In the genomic region with DNA sequence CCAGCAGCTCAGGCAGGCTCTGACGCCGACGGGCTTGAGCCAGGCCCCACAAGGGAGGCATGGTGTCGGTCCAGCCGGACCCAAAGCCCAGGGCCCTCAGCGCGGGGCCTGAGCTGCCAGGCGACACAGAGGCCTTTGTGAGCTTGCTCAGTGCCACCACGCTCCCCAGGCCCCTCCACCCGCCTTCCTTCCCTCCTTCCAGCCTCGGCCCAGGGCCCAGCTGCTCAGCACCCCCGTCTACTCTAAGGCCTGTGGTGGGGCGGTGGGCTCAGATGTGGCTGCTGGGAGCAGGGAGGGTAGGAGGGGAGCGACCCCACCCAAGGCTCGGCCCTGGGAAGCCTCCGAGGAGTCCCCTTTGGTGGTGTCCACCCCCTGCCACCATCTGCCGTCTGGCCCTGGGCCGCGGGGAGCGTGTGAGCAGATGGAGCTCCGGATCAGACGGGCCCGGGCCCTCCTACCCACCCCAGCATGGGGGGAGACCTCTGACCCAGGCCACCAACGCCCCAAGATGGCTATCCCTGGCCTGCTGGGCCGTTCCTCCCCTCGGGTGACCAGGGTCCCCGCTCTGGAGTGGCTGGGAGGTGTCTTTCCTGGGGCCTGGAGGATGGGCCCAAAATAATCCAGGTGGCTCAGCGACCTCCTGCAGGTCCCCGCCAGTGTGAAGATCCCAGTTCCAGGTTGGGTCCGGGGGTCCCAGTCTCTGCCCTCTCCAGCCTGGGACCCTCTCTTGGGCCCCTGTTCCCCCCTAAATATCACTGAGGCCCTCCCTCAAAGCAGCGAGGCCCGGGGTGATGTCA, we compare ENCODE assay signal across 10 cellular contexts. TPM values are rescaled to one million over a fixed set of nuclear protein-coding genes. Genes with fewer than 3 reads are reported as not detected.
DNase-seq lines count a peak whose midpoint lies in the region; ATAC-seq and TF ChIP-seq lines count a peak whose summit lies in the region.
"Had no signal": no experiment of that assay in that cellular context is flagged by ENCODE, and none has a peak within 500 bp of the region (broad histone marks: within the 10 kb centered on the region; RNA-seq: fewer than 3 reads in every experiment).

No MANE protein-coding gene starts in this region.

- DNase-seq in Caco-2 (no peak), head of caudate nucleus (peak; percentile 65 to 91 (median 82)), putamen (ENCODE audit: low spot score) (peak; percentile 85), germinal center (ENCODE audit: low spot score) (no peak), dermis blood vessel endothelial cell (no peak), NCI-H187 (lab: John Stamatoyannopoulos, UW) (no peak)
- no peak for DNase-seq in activated CD4-positive, alpha-beta memory T cell treated with anti-CD3 and anti-CD28 coated beads, Interleukin-2, amount 10 ng/mL, durations not matched to agents 7 days and 5 days
- DNase-seq: NCI-H1105 had no signal

- peaks cover 1% of the 10 kb centered on the region for H3K36me3 ChIP-seq in Caco-2 (ENCODE audit: control insufficient read depth, insufficient read depth, low read length)

- no peaks in the 10 kb centered on the region for H3K27me3 ChIP-seq in Caco-2 (replicated peaks; ENCODE audit: control insufficient read depth, insufficient read depth, low read length)

- POLR2A ChIA-PET in Caco-2 (lab: Charles Lee), result interaction anchor here (0.6 kb wide), 1 partner anchor 1757 kb away, joined by 7 read pairs; no protein-coding TSS in a partner anchor
- POLR2A ChIA-PET in activated CD4-positive, alpha-beta memory T cell treated with anti-CD3 and anti-CD28 coated beads, Interleukin-2, amount 10 ng/mL, durations not matched to agents 7 days and 5 days (lab: Charles Lee), result interaction anchor here (0.9 to 1.4 kb wide), 2 partner anchors 14 to 88 kb away, joined by 3 to 4 read pairs; a partner anchor contains a TSS

- H3K4me1 Mint-ChIP-seq in Caco-2 (ENCODE audit: low read depth, unreplicated experiment), result no peaks in the 10 kb centered on the region
- peaks cover 47% of the 10 kb centered on the region for H3K4me1 Mint-ChIP-seq in activated CD4-positive, alpha-beta memory T cell treated with anti-CD3 and anti-CD28 coated beads, Interleukin-2, amount 10 ng/mL, durations not matched to agents 7 days and 5 days

- BruUV-seq in Caco-2 (replicated peaks; lab: Mats Ljungman, UMichigan), result no TSS peak

- H3K4me3 ChIP-seq in Caco-2 (ENCODE audit: low read depth, low read length), result no peak overlapping the region

- no peak for TF ChIP-seq CTCF in Caco-2 (IDR thresholded peaks at IDR 0.05; ENCODE audit: insufficient read depth in 1 of 2, low read depth in 1 of 2, low read length in 1 of 2, severe bottlenecking in 1 of 2, unreplicated experiment in 1 of 2)

- no peaks in the 10 kb centered on the region for H3K9me3 ChIP-seq in Caco-2

- no peaks in the 10 kb centered on the region for H3K27me3 Mint-ChIP-seq in Caco-2 (ENCODE audit: insufficient read depth, unreplicated experiment)
- H3K27me3 Mint-ChIP-seq in activated CD4-positive, alpha-beta memory T cell treated with anti-CD3 and anti-CD28 coated beads, Interleukin-2, amount 10 ng/mL, durations not matched to agents 7 days and 5 days, result no peaks in the 10 kb centered on the region
- H3K27me3 Mint-ChIP-seq: brain had no signal

- H3K27ac Mint-ChIP-seq in Caco-2 (ENCODE audit: unreplicated experiment), result peak overlapping the region; percentile 8
- H3K27ac Mint-ChIP-seq in activated CD4-positive, alpha-beta memory T cell treated with anti-CD3 and anti-CD28 coated beads, Interleukin-2, amount 10 ng/mL, durations not matched to agents 7 days and 5 days, result peak overlapping the region; percentile 26

- no peak for ATAC-seq in GM19455 (IDR thresholded peaks at IDR 0.05; ENCODE audit: unreplicated experiment)

- H3K36me3 Mint-ChIP-seq in Caco-2 (ENCODE audit: insufficient read depth, unreplicated experiment), result peaks cover 70% of the 10 kb centered on the region
- H3K36me3 Mint-ChIP-seq in activated CD4-positive, alpha-beta memory T cell treated with anti-CD3 and anti-CD28 coated beads, Interleukin-2, amount 10 ng/mL, durations not matched to agents 7 days and 5 days (ENCODE audit: low read depth), result peaks cover 42% of the 10 kb centered on the region

- no peak overlapping the region for H3K4me3 Mint-ChIP-seq in Caco-2 (ENCODE audit: unreplicated experiment)
- H3K4me3 Mint-ChIP-seq in activated CD4-positive, alpha-beta memory T cell treated with anti-CD3 and anti-CD28 coated beads, Interleukin-2, amount 10 ng/mL, durations not matched to agents 7 days and 5 days, result no peak overlapping the region
- H3K4me3 Mint-ChIP-seq: brain had no signal

- intact Hi-C loops in Caco-2 (cut with micrococcal nuclease; ENCODE audit: unreplicated experiment), result no loop called here
- intact Hi-C loops in head of caudate nucleus (cut with DNase I), result no loop called here

- CTCF ChIA-PET in Caco-2 (lab: Charles Lee), result interaction anchor here (0.7 to 0.8 kb wide), 2 partner anchors 128 to 293 kb away, joined by 3 to 6 read pairs; no protein-coding TSS in a partner anchor
- CTCF ChIA-PET in activated CD4-positive, alpha-beta memory T cell treated with anti-CD3 and anti-CD28 coated beads, Interleukin-2, amount 10 ng/mL, durations not matched to agents 7 days and 5 days (lab: Charles Lee), result no interaction called here

- peaks cover 43% of the 10 kb centered on the region for H3K4me1 ChIP-seq in Caco-2

- H3K9me3 Mint-ChIP-seq in Caco-2 (ENCODE audit: unreplicated experiment), result no peaks in the 10 kb centered on the region
- no peaks in the 10 kb centered on the region for H3K9me3 Mint-ChIP-seq in activated CD4-positive, alpha-beta memory T cell treated with anti-CD3 and anti-CD28 coated beads, Interleukin-2, amount 10 ng/mL, durations not matched to agents 7 days and 5 days

RNA-seq across cellular contexts. Expression of a gene that starts 7.8 kb away (rescaled TPM):
- total RNA-seq in Caco-2 (2022) (11.9 and 14.7 TPM in 2 replicates), dermis blood vessel endothelial cell (17.4 and 30.3 TPM in 2 replicates)
- total RNA-seq in activated CD4-positive, alpha-beta memory T cell treated with anti-CD3 and anti-CD28 coated beads, Interleukin-2, amount 10 ng/mL, durations not matched to agents 7 days and 5 days, result 10 to 100 TPM; 53.1 to 53.5 TPM

RNA-seq across cellular contexts. Expression of a gene that starts 51.4 kb away (rescaled TPM):
- total RNA-seq in Caco-2 (2022) (43.3 and 45.7 TPM in 2 replicates), dermis blood vessel endothelial cell (22.0 and 27.2 TPM in 2 replicates)
- total RNA-seq in activated CD4-positive, alpha-beta memory T cell treated with anti-CD3 and anti-CD28 coated beads, Interleukin-2, amount 10 ng/mL, durations not matched to agents 7 days and 5 days, result 10 to 100 TPM; 28.6 to 33.2 TPM

Comparison
In these comparisons a context has a peak if more than half of its experiments do, and no peak if none do; other contexts are left out.
1. DNase-seq: peak in head of caudate nucleus (42 of 42) and putamen (single experiment); none in Caco-2 (0 of 2), activated CD4-positive, alpha-beta memory T cell treated with anti-CD3 and anti-CD28 coated beads, Interleukin-2, amount 10 ng/mL, durations not matched to agents 7 days and 5 days (single experiment), germinal center (single experiment), dermis blood vessel endothelial cell (single experiment) and NCI-H187 (0 of 2).